In the genomic region with DNA sequence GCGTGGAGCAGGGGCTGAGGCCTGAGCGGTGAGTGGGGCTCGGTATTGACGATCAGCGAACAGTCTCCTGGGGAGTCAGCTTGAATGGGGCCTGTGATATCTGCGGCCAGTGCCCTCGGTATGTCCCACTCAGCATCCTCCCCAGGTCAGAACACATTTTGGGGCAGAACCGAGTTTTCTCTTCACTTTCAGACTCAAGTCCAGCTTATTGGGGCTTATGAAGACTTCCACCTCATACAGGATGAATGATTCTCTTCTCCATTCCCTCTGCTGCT, we compare ENCODE assay signal across 26 cellular contexts.
"Had no signal": no experiment of that assay in that cellular context is flagged by ENCODE, and none has a peak within 500 bp of the region (broad histone marks: within the 10 kb centered on the region; RNA-seq: fewer than 3 reads in every experiment).

No MANE protein-coding gene starts in this region.

- H3K36me3 Mint-ChIP-seq: activated naive CD8-positive, alpha-beta T cell; T-cell had no signal

- H3K4me1 ChIP-seq: breast epithelium had no signal

- H3K27me3 Mint-ChIP-seq: activated B cell treated with CpG ODN at 0.5 μM for 24 hours; activated CD4-positive, alpha-beta memory T cell treated with anti-CD3 and anti-CD28 coated beads, Interleukin-2, amount 10 ng/mL, durations not matched to agents 7 days and 5 days; activated CD8-positive, alpha-beta memory T cell treated with anti-CD3 and anti-CD28 coated beads, Interleukin-2, amount 10 ng/mL, durations not matched to agents 7 days and 5 days; activated naive CD4-positive, alpha-beta T cell treated with anti-CD3 and anti-CD28 coated beads, Interleukin-2, amount 10 ng/mL, durations not matched to agents 7 days and 5 days; activated naive CD8-positive, alpha-beta T cell; activated naive CD8-positive, alpha-beta T cell treated with anti-CD3 and anti-CD28 coated beads, Interleukin-2, amount 50 U/mL, for 24 hours; T-cell had no signal

- H3K9me3 ChIP-seq: breast epithelium had no signal

- FAIRE-seq: K562, RCC 7860 had no signal

- H3K27ac ChIP-seq: breast epithelium, PC-9, RWPE1, VCaP had no signal

- H3K27me3 ChIP-seq: breast epithelium had no signal

- H3K27ac Mint-ChIP-seq: activated B cell treated with CpG ODN at 0.5 μM for 24 hours; activated CD4-positive, alpha-beta memory T cell treated with anti-CD3 and anti-CD28 coated beads, Interleukin-2, amount 10 ng/mL, durations not matched to agents 7 days and 5 days; activated CD8-positive, alpha-beta memory T cell treated with anti-CD3 and anti-CD28 coated beads, Interleukin-2, amount 10 ng/mL, durations not matched to agents 7 days and 5 days; activated naive CD4-positive, alpha-beta T cell treated with anti-CD3 and anti-CD28 coated beads, Interleukin-2, amount 10 ng/mL, durations not matched to agents 7 days and 5 days; activated naive CD8-positive, alpha-beta T cell; activated naive CD8-positive, alpha-beta T cell treated with anti-CD3 and anti-CD28 coated beads, Interleukin-2, amount 50 U/mL, for 24 hours; T-cell had no signal

- H3K4me3 ChIP-seq: breast epithelium, K562, PC-9 had no signal

- H2AFZ ChIP-seq: PC-9 had no signal

- H3K4me3 Mint-ChIP-seq: activated B cell treated with CpG ODN at 0.5 μM for 24 hours; activated CD4-positive, alpha-beta memory T cell treated with anti-CD3 and anti-CD28 coated beads, Interleukin-2, amount 10 ng/mL, durations not matched to agents 7 days and 5 days; activated CD8-positive, alpha-beta memory T cell treated with anti-CD3 and anti-CD28 coated beads, Interleukin-2, amount 10 ng/mL, durations not matched to agents 7 days and 5 days; activated naive CD4-positive, alpha-beta T cell treated with anti-CD3 and anti-CD28 coated beads, Interleukin-2, amount 10 ng/mL, durations not matched to agents 7 days and 5 days; activated naive CD8-positive, alpha-beta T cell; activated naive CD8-positive, alpha-beta T cell treated with anti-CD3 and anti-CD28 coated beads, Interleukin-2, amount 50 U/mL, for 24 hours; T-cell had no signal

- H3K9me3 Mint-ChIP-seq: activated B cell treated with CpG ODN at 0.5 μM for 24 hours; activated CD4-positive, alpha-beta memory T cell treated with anti-CD3 and anti-CD28 coated beads, Interleukin-2, amount 10 ng/mL, durations not matched to agents 7 days and 5 days; activated naive CD4-positive, alpha-beta T cell treated with anti-CD3 and anti-CD28 coated beads, Interleukin-2, amount 10 ng/mL, durations not matched to agents 7 days and 5 days; activated naive CD8-positive, alpha-beta T cell treated with anti-CD3 and anti-CD28 coated beads, Interleukin-2, amount 50 U/mL, for 24 hours; T-cell had no signal

- H3K4me2 ChIP-seq: PC-9 had no signal

- H3K4me1 Mint-ChIP-seq: activated B cell treated with CpG ODN at 0.5 μM for 24 hours; activated CD4-positive, alpha-beta memory T cell treated with anti-CD3 and anti-CD28 coated beads, Interleukin-2, amount 10 ng/mL, durations not matched to agents 7 days and 5 days; activated CD8-positive, alpha-beta memory T cell treated with anti-CD3 and anti-CD28 coated beads, Interleukin-2, amount 10 ng/mL, durations not matched to agents 7 days and 5 days; activated naive CD4-positive, alpha-beta T cell treated with anti-CD3 and anti-CD28 coated beads, Interleukin-2, amount 10 ng/mL, durations not matched to agents 7 days and 5 days; activated naive CD8-positive, alpha-beta T cell treated with anti-CD3 and anti-CD28 coated beads, Interleukin-2, amount 50 U/mL, for 24 hours; T-cell had no signal

- DNase-seq: activated B cell treated with CpG ODN at 0.5 μM for 24 hours; activated CD4-positive, alpha-beta memory T cell treated with anti-CD3 and anti-CD28 coated beads, Interleukin-2, amount 10 ng/mL, durations not matched to agents 7 days and 5 days; activated CD4-positive, alpha-beta T cell treated with anti-CD3 and anti-CD28 coated beads for 4 hours; activated CD4-positive, CD25-positive, alpha-beta regulatory T cell treated with anti-CD3 and anti-CD28 coated beads, Interleukin-2, amount 50 U/mL, for 72 hours; activated CD8-positive, alpha-beta memory T cell treated with anti-CD3 and anti-CD28 coated beads for 24 hours; activated CD8-positive, alpha-beta memory T cell treated with anti-CD3 and anti-CD28 coated beads, Interleukin-2, amount 10 ng/mL, durations not matched to agents 7 days and 5 days; activated CD8-positive, alpha-beta memory T cell treated with anti-CD3 and anti-CD28 coated beads, Interleukin-2, amount 50 U/mL, for 48 hours; activated effector memory CD4-positive, alpha-beta T cell treated with Interleukin-2 at 50 U/mL for 16 hours; activated naive CD4-positive, alpha-beta T cell treated with anti-CD3 and anti-CD28 coated beads, Interleukin-2, amount 10 ng/mL, durations not matched to agents 7 days and 5 days; activated naive CD8-positive, alpha-beta T cell treated with anti-CD3 and anti-CD28 coated beads, Interleukin-2, amount 50 U/mL, for 24 hours; activated T-cell treated with anti-CD3 and anti-CD28 coated beads, Interleukin-2, amount 50 U/mL, for 48 hours; NCI-H2029; NCI-H510A; NK-92 treated with Interleukin-12 subunit alpha and Interleukin-12 subunit beta, amount 100 ng/mL, for 24 hours; PC-9; SIG-M5; T-cell; T-helper 2 cell; T-helper 9 cell had no signal

- H3K36me3 ChIP-seq: breast epithelium had no signal

- ATAC-seq: activated CD8-positive, alpha-beta memory T cell treated with anti-CD3 and anti-CD28 coated beads, Interleukin-2, amount 10 ng/mL, durations not matched to agents 7 days and 5 days; activated naive CD8-positive, alpha-beta T cell treated with anti-CD3 and anti-CD28 coated beads, Interleukin-2, amount 50 U/mL, for 24 hours; K562; Right ventricle myocardium inferior; T-cell had no signal
